In genomic region chr6:161374971-161375873, GRCh38 we compare ENCODE assay signal across 8 cellular contexts.
A peak's percentile ranks its signal among the peaks of the same experiment; 100 is the strongest.
DNase-seq lines count a peak whose midpoint lies in the region; ATAC-seq and TF ChIP-seq lines count a peak whose summit lies in the region.

No MANE protein-coding gene starts in this region.

- peaks cover 7% of the 10 kb centered on the region for H3K4me1 Mint-ChIP-seq in endothelial cell (ENCODE audit: unreplicated experiment)
- H3K4me1 Mint-ChIP-seq in stimulated activated naive B cell treated with anti-CD40 and anti-IgM and Interleukin-4, amounts not matched to agents 10 μg/mL and 1 μg/mL and 100 μg/mL, for 72 hours = no peaks in the 10 kb centered on the region

- H3K9me3 Mint-ChIP-seq in endothelial cell (ENCODE audit: unreplicated experiment) = no peaks in the 10 kb centered on the region
- no peaks in the 10 kb centered on the region for H3K9me3 Mint-ChIP-seq in stimulated activated naive B cell treated with anti-CD40 and anti-IgM and Interleukin-4, amounts not matched to agents 10 μg/mL and 1 μg/mL and 100 μg/mL, for 72 hours

- H3K27me3 Mint-ChIP-seq in endothelial cell (ENCODE audit: unreplicated experiment) = no peaks in the 10 kb centered on the region
- H3K27me3 Mint-ChIP-seq in stimulated activated naive B cell treated with anti-CD40 and anti-IgM and Interleukin-4, amounts not matched to agents 10 μg/mL and 1 μg/mL and 100 μg/mL, for 72 hours = peaks cover 0 to 5% of the 10 kb centered on the region in 2 donors

- H3K4me3 Mint-ChIP-seq in endothelial cell (ENCODE audit: unreplicated experiment) = no peak overlapping the region
- no peak overlapping the region for H3K4me3 Mint-ChIP-seq in stimulated activated naive B cell treated with anti-CD40 and anti-IgM and Interleukin-4, amounts not matched to agents 10 μg/mL and 1 μg/mL and 100 μg/mL, for 72 hours

- DNase-seq in GM12865 (ENCODE audit: low read depth) (peak; percentile 27), NOMO-1 treated with DMSO at 0.1 percent for 48 hours (lab: John Stamatoyannopoulos, UW; ENCODE audit: unreplicated experiment) (peak; percentile 98), endothelial cell (ENCODE audit: low spot score) (peak; percentile 30), nucleus accumbens (lab: John Stamatoyannopoulos, UW) (peak in 44 of 56 donors; percentile 9 to 82 (median 51))
- no peak for DNase-seq in stimulated activated naive B cell treated with anti-CD40 and anti-IgM and Interleukin-4, amounts not matched to agents 10 μg/mL and 1 μg/mL and 100 μg/mL, for 72 hours

- no peak overlapping the region for H3K4me3 ChIP-seq in GM12865 (ENCODE audit: low read depth, low read length)

- no peak for ATAC-seq in GM18519 (IDR thresholded peaks at IDR 0.05; ENCODE audit: low FRiP score, unreplicated experiment)
- ATAC-seq in GM18520 (IDR thresholded peaks at IDR 0.05; ENCODE audit: unreplicated experiment) = no peak
- ATAC-seq in GM21576 (IDR thresholded peaks at IDR 0.05; ENCODE audit: unreplicated experiment) = no peak
- ATAC-seq in stimulated activated naive B cell treated with anti-CD40 and anti-IgM and Interleukin-4, amounts not matched to agents 10 μg/mL and 1 μg/mL and 100 μg/mL, for 72 hours (replicated peaks) = no peak

- no peak for TF ChIP-seq CTCF in GM12865 (IDR thresholded peaks at IDR 0.05; ENCODE audit: insufficient read depth, low read depth, low read length, missing control alignments)
- no peak for TF ChIP-seq CTCF in endothelial cell (IDR thresholded peaks at IDR 0.05; ENCODE audit: unreplicated experiment)

- H3K36me3 Mint-ChIP-seq in endothelial cell (ENCODE audit: low read depth, unreplicated experiment) = no peaks in the 10 kb centered on the region
- no peaks in the 10 kb centered on the region for H3K36me3 Mint-ChIP-seq in stimulated activated naive B cell treated with anti-CD40 and anti-IgM and Interleukin-4, amounts not matched to agents 10 μg/mL and 1 μg/mL and 100 μg/mL, for 72 hours

- peak overlapping the region; percentile 32 for H3K27ac Mint-ChIP-seq in endothelial cell (ENCODE audit: unreplicated experiment)
- H3K27ac Mint-ChIP-seq in stimulated activated naive B cell treated with anti-CD40 and anti-IgM and Interleukin-4, amounts not matched to agents 10 μg/mL and 1 μg/mL and 100 μg/mL, for 72 hours = no peak overlapping the region
